Comparison of ENCODE assay signal across 1 cellular context in the genomic region with DNA sequence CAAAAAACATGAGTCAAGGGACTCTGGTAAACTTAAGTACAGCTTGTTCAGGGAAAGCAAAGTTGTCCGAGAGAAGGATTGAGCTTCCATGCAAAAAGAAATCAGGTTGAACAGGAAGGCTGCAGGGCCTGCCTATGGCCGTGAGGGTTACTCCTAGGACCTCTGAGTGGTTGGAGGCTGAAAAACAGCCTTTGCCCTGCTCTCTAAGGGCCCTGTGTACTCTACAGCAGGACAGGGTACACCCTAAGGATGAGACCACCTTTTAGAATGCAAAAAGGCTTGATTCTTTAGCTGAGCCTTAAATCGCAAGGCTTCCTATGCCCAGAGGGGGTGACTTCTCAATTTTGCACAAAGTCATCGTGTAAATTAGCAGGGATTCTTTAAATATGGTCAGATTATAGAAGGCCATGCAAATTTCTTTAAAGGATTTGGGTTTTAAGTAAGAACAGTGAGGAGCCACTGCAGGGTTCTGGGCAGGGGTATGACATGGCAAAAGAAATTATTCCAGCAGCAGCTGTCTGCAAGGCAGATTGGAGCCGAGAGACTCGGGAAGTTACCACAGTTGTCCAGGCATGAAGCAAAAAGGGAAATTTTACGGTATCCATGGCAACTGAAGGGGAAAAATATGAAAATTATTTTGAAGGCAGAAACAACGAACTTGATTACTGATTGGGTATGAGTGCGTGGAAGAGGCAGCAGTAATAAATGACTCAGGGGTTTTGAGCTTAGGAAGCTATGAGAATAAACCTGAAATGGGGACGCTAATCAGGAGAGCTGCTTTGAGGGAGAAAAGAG.
TF ChIP-seq lines count a peak whose summit lies in the region.

No MANE protein-coding gene starts in this region.

TF ChIP-seq in K562, 482 proteins besides CTCF, POLR2A, EP300 and RAD21 (continued from another document):
- TF ChIP-seq, protein P1, sequence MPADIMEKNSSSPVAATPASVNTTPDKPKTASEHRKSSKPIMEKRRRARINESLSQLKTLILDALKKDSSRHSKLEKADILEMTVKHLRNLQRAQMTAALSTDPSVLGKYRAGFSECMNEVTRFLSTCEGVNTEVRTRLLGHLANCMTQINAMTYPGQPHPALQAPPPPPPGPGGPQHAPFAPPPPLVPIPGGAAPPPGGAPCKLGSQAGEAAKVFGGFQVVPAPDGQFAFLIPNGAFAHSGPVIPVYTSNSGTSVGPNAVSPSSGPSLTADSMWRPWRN (IDR thresholded peaks at IDR 0.05; ENCODE audit: low read depth) = no peak
- TF ChIP-seq ZNF316 (IDR thresholded peaks at IDR 0.05) (peak; percentile 42; the same call in 1 of the 2 replicates), MAFG (tag; conservative IDR thresholded peaks at IDR 0.05) (0 out of 2 replicates have a peak, but pooled peaks have one; percentile 21), VEZF1 (CRISPR knock-in tag; IDR thresholded peaks at IDR 0.05) (no peak), SMAD4 (CRISPR knock-in tag; conservative IDR thresholded peaks at IDR 0.05) (no peak)
TF ChIP-seq in K562: peak in this region for 6.
